ENCODE assay signal across 8 cellular contexts in the genomic region with DNA sequence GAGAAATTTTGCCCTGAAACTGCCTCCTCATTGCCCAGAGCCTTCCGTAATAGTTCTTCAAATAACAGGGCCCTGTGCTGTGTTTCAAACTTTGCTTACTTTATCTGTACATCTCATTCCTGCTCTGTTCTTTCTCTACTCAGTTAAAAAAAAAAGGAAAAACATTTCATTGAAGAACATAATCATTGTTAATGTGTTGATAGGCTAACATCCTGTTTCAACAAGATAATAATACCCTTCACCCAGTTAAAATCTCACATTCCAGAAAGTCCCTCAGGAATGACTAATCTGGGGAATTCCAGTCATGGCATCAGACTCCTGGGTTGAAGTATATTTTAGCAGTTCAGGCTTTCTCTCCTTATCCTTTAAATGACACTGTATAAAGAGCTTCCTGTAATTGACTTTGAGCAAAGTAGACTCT. TPM values are rescaled to one million over a fixed set of nuclear protein-coding genes. Genes with fewer than 3 reads are reported as not detected.
DNase-seq lines count a peak whose midpoint lies in the region; ATAC-seq, FAIRE-seq and TF ChIP-seq lines count a peak whose summit lies in the region.

No MANE protein-coding gene starts in this region.

- H3K27ac Mint-ChIP-seq in activated CD4-positive, alpha-beta T cell treated with anti-CD3 and anti-CD28 coated beads, Interleukin-2, amount 10 ng/mL, durations not matched to agents 7 days and 5 days = no peak overlapping the region
- no peak overlapping the region for H3K27ac Mint-ChIP-seq in activated T-cell treated with anti-CD3 and anti-CD28 coated beads, Interleukin-2, amount 50 U/mL, for 72 hours

- no peaks in the 10 kb centered on the region for H3K9me3 ChIP-seq in tibial nerve

- H3K27me3 ChIP-seq in tibial nerve = no peaks in the 10 kb centered on the region

- peak; percentile 21 for FAIRE-seq in islet of Langerhans (lab: Jason Lieb, UNC)

- WGBS in tibial nerve, 2 donors = 18 to 35% methylated on average over 1 of the region's 1 CpG

- TF ChIP-seq CTCF in astrocyte of the cerebellum (IDR thresholded peaks at IDR 0.05; ENCODE audit: low read depth, low read length, missing control alignments) (no peak), tibial nerve (IDR thresholded peaks at IDR 0.05) (no peak)

- H3K36me3 ChIP-seq in tibial nerve = no peaks in the 10 kb centered on the region

- peak overlapping the region in 3 of 4 donors; percentile 32 to 81 (median 70) for H3K27ac ChIP-seq in tibial nerve

- TF ChIP-seq POLR2A in tibial nerve (IDR thresholded peaks at IDR 0.05) = no peak

- DNase-seq in astrocyte of the cerebellum (ENCODE audit: low read depth) = peak; percentile 76
- DNase-seq in tibial nerve (ENCODE audit: low spot score in 2 of 2) = no peak
- DNase-seq in activated CD4-positive, alpha-beta T cell treated with anti-CD3 and anti-CD28 coated beads, Interleukin-2, amount 10 ng/mL, durations not matched to agents 7 days and 5 days = no peak
- DNase-seq in activated T-cell treated with anti-CD3 and anti-CD28 coated beads, Interleukin-2, amount 50 U/mL, for 72 hours = no peak

- no peak overlapping the region for H3K4me3 Mint-ChIP-seq in activated CD4-positive, alpha-beta T cell treated with anti-CD3 and anti-CD28 coated beads, Interleukin-2, amount 10 ng/mL, durations not matched to agents 7 days and 5 days
- H3K4me3 Mint-ChIP-seq in activated T-cell treated with anti-CD3 and anti-CD28 coated beads, Interleukin-2, amount 50 U/mL, for 72 hours = no peak overlapping the region

- POLR2A ChIA-PET in activated CD4-positive, alpha-beta T cell treated with anti-CD3 and anti-CD28 coated beads, Interleukin-2, amount 10 ng/mL, durations not matched to agents 7 days and 5 days (lab: Charles Lee) = no interaction called here

- H3K36me3 Mint-ChIP-seq in activated CD4-positive, alpha-beta T cell treated with anti-CD3 and anti-CD28 coated beads, Interleukin-2, amount 10 ng/mL, durations not matched to agents 7 days and 5 days (ENCODE audit: low read depth) = no peaks in the 10 kb centered on the region
- no peaks in the 10 kb centered on the region for H3K36me3 Mint-ChIP-seq in activated T-cell treated with anti-CD3 and anti-CD28 coated beads, Interleukin-2, amount 50 U/mL, for 72 hours (ENCODE audit: insufficient read depth in 2 of 2)

- H3K4me1 ChIP-seq in tibial nerve = peaks cover 0 to 40% (median 19%) of the 10 kb centered on the region in 4 donors

- H3K4me1 Mint-ChIP-seq in activated CD4-positive, alpha-beta T cell treated with anti-CD3 and anti-CD28 coated beads, Interleukin-2, amount 10 ng/mL, durations not matched to agents 7 days and 5 days = no peaks in the 10 kb centered on the region
- H3K4me1 Mint-ChIP-seq in activated T-cell treated with anti-CD3 and anti-CD28 coated beads, Interleukin-2, amount 50 U/mL, for 72 hours (ENCODE audit: low read depth) = no peaks in the 10 kb centered on the region

- H3K4me3 ChIP-seq in astrocyte of the cerebellum (ENCODE audit: low read depth, low read length) (no peak overlapping the region), tibial nerve (no peak overlapping the region)

- in situ Hi-C loops in astrocyte of the cerebellum (cut with HindIII; ENCODE audit: low sequenced_read_pairs) = no loop called here

- no peaks in the 10 kb centered on the region for H3K9me3 Mint-ChIP-seq in activated CD4-positive, alpha-beta T cell treated with anti-CD3 and anti-CD28 coated beads, Interleukin-2, amount 10 ng/mL, durations not matched to agents 7 days and 5 days
- H3K9me3 Mint-ChIP-seq in activated T-cell treated with anti-CD3 and anti-CD28 coated beads, Interleukin-2, amount 50 U/mL, for 72 hours = no peaks in the 10 kb centered on the region

- no peaks in the 10 kb centered on the region for H3K27me3 Mint-ChIP-seq in activated CD4-positive, alpha-beta T cell treated with anti-CD3 and anti-CD28 coated beads, Interleukin-2, amount 10 ng/mL, durations not matched to agents 7 days and 5 days
- no peaks in the 10 kb centered on the region for H3K27me3 Mint-ChIP-seq in activated T-cell treated with anti-CD3 and anti-CD28 coated beads, Interleukin-2, amount 50 U/mL, for 72 hours (ENCODE audit: low read depth)

- CTCF ChIA-PET in activated CD4-positive, alpha-beta T cell treated with anti-CD3 and anti-CD28 coated beads, Interleukin-2, amount 10 ng/mL, durations not matched to agents 7 days and 5 days (lab: Charles Lee) = interaction anchor here (0.8 kb wide), 1 partner anchor 10 kb away, joined by 5 read pairs; no protein-coding TSS in a partner anchor

- peak in 1 of 2 donors; percentile 9 for TF ChIP-seq EP300 in tibial nerve (IDR thresholded peaks at IDR 0.05)

- ATAC-seq in HG03039 (IDR thresholded peaks at IDR 0.05; ENCODE audit: unreplicated experiment) (peak; percentile 54), GM18870 (IDR thresholded peaks at IDR 0.05; ENCODE audit: unreplicated experiment) (no peak), HG03108 (IDR thresholded peaks at IDR 0.05; ENCODE audit: unreplicated experiment) (no peak)
- no peak for ATAC-seq in activated T-cell treated with anti-CD3 and anti-CD28 coated beads, Interleukin-2, amount 50 U/mL, for 72 hours (replicated peaks in 1 of 2)

RNA-seq across cellular contexts. Expression of gene ITGAV, which starts 45.6 kb away (rescaled TPM):
- total RNA-seq in tibial nerve = 100 to 1,000 TPM in 2 of 4 donors, 10 to 100 TPM in 2; 97.1 to 114 (median 100) TPM
- 1 to 10 TPM; 6.5 to 7.0 TPM for total RNA-seq in activated CD4-positive, alpha-beta T cell treated with anti-CD3 and anti-CD28 coated beads, Interleukin-2, amount 10 ng/mL, durations not matched to agents 7 days and 5 days
- total RNA-seq in activated T-cell treated with anti-CD3 and anti-CD28 coated beads, Interleukin-2, amount 50 U/mL, for 72 hours = 10 to 100 TPM; 11.2 to 11.8 TPM

RNA-seq across cellular contexts. Expression of gene ZC3H15, which starts 58.2 kb away (rescaled TPM):
- 10 to 100 TPM; 45.7 to 50.7 (median 48.4) TPM for total RNA-seq in tibial nerve
- 10 to 100 TPM; 63.1 to 80.0 TPM for total RNA-seq in activated CD4-positive, alpha-beta T cell treated with anti-CD3 and anti-CD28 coated beads, Interleukin-2, amount 10 ng/mL, durations not matched to agents 7 days and 5 days
- total RNA-seq in activated T-cell treated with anti-CD3 and anti-CD28 coated beads, Interleukin-2, amount 50 U/mL, for 72 hours = 10 to 100 TPM; 71.8 to 76.0 TPM

Comparison
In these comparisons a context has a peak if more than half of its experiments do, and no peak if none do; other contexts are left out.
1. RNA of gene ITGAV, which starts 45.6 kb away (total RNA-seq): 97.1 to 114 TPM in tibial nerve; 11.2 to 11.8 TPM in activated T-cell treated with anti-CD3 and anti-CD28 coated beads, Interleukin-2, amount 50 U/mL, for 72 hours and 6.5 to 7.0 TPM in activated CD4-positive, alpha-beta T cell treated with anti-CD3 and anti-CD28 coated beads, Interleukin-2, amount 10 ng/mL, durations not matched to agents 7 days and 5 days; every median in the first group is over 4 times any median in the second.